ENCODE assay signal across 18 cellular contexts in the genomic region with DNA sequence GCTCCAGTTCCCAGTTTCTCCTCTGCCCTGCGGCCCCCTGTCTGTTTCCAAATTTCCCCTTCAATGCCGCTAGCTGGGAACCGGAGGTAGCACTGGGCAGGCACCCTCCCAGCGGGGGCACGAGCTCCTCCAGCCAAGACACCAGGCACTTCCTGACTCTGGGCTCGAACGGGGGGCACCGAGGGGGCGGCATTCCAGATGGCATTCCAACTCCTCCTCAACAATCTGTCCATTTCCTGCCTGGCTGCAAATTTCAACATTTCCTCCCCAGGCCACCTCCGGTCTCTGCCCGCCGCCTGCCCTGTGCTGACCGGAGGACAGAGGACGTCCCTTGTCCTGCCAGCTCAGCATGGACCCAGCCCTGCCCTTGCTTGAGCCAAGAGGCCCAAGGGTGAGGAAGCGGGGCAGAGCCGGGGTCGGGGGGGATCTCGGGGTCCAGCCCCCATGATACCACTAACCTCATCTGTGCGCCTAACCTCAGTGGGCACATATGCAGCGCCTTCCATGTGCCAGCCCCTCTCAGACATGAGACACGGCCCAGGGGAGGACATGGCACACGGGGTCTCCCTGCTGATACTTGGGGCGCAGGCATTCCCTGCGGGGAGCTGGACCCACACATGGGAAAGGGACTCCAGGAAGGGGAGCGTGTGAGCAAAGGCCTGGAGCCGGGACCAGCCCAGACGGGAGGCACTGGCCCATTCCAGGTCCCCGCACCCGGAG. TPM values are rescaled to one million over a fixed set of nuclear protein-coding genes. Genes with fewer than 3 reads are reported as not detected.
DNase-seq lines count a peak whose midpoint lies in the region; ATAC-seq, FAIRE-seq and TF ChIP-seq lines count a peak whose summit lies in the region.
"Had no signal": no experiment of that assay in that cellular context is flagged by ENCODE, and none has a peak within 500 bp of the region (broad histone marks: within the 10 kb centered on the region; RNA-seq: fewer than 3 reads in every experiment).

No MANE protein-coding gene starts in this region.

- H3K36me3 Mint-ChIP-seq in MCF 10A (ENCODE audit: insufficient read depth, unreplicated experiment) (no peaks in the 10 kb centered on the region), H9 (ENCODE audit: insufficient read depth in 1 of 3, low read depth in 3 of 3) (no peaks in the 10 kb centered on the region)
- H3K36me3 Mint-ChIP-seq: CD14-positive monocyte; natural killer cell treated with Interleukin-12 subunit alpha and Interleukin-12 subunit beta and Interleukin-15 and Interleukin-18, amount 100 ng/mL, for 72 hours had no signal

- H3K23ac ChIP-seq in H9 (ENCODE audit: insufficient read length, low read depth, low read length), result no peak overlapping the region

- no peak overlapping the region for H2AFZ ChIP-seq in mammary epithelial cell (ENCODE audit: low read depth, low read length)
- H2AFZ ChIP-seq in endothelial cell of umbilical vein (ENCODE audit: low read depth, low read length), result peak overlapping the region; percentile 1
- no peak overlapping the region for H2AFZ ChIP-seq in H9 (ENCODE audit: low read length)

- H3K4ac ChIP-seq in H9 (ENCODE audit: low read depth, low read length), result no peak overlapping the region

- CTCF ChIA-PET in MCF 10A (lab: Yijun Ruan, JAX), result no interaction called here
- CTCF ChIA-PET in mammary epithelial cell (lab: Charles Lee; ENCODE audit: low non-redundant PET), result interaction anchor here (0.6 kb wide), 1 partner anchor 36 kb away, joined by 5 read pairs; no protein-coding TSS in a partner anchor
- CTCF ChIA-PET in endothelial cell of umbilical vein (lab: Charles Lee), result interaction anchor here (0.7 to 2.3 kb wide), 6 partner anchors 11 to 175 kb away, joined by 4 to 14 read pairs (median 8); no protein-coding TSS in a partner anchor

- no peaks in the 10 kb centered on the region for H3K27me3 ChIP-seq in mammary epithelial cell (ENCODE audit: insufficient read depth, low read length)
- no peaks in the 10 kb centered on the region for H3K27me3 ChIP-seq in endothelial cell of umbilical vein (ENCODE audit: control insufficient read depth in 2 of 2, insufficient read depth in 2 of 2, low read length in 2 of 2)
- no peaks in the 10 kb centered on the region for H3K27me3 ChIP-seq in upper lobe of right lung
- H3K27me3 ChIP-seq in H9 (ENCODE audit: insufficient read depth, low read length), result no peaks in the 10 kb centered on the region
- H3K27me3 ChIP-seq: esophagus muscularis mucosa, transverse colon had no signal

- 65% methylated on average over 11 of the region's 29 CpGs for WGBS in mammary epithelial cell (ENCODE audit: low coverage, missing lambda C conversion rate)
- no CpG with 5 or more reads among the region's 29 CpGs for WGBS in H9 (ENCODE audit: extremely low coverage, insufficient read length, low lambda C conversion rate)

- H4K5ac ChIP-seq in H9 (ENCODE audit: insufficient read length, low read depth, low read length), result no peak overlapping the region

- H3K79me2 ChIP-seq in mammary epithelial cell (ENCODE audit: insufficient read depth, low read length), result no peaks in the 10 kb centered on the region
- no peaks in the 10 kb centered on the region for H3K79me2 ChIP-seq in endothelial cell of umbilical vein (ENCODE audit: control insufficient read depth, insufficient read depth, low read length)
- H3K79me2 ChIP-seq in H9 (ENCODE audit: insufficient read depth, low read length), result no peaks in the 10 kb centered on the region

- H4K91ac ChIP-seq in H9 (ENCODE audit: insufficient read length, low read depth, low read length), result no peak overlapping the region

- no peak overlapping the region for H4K8ac ChIP-seq in H9 (replicated peaks; ENCODE audit: insufficient read length, low read depth, low read length)

- H3K4me1 ChIP-seq in mammary epithelial cell (ENCODE audit: insufficient read depth, low read length) (peaks cover 15% of the 10 kb centered on the region), endothelial cell of umbilical vein (ENCODE audit: control insufficient read depth, extremely low read depth, insufficient read depth, low read length) (peaks cover 36% of the 10 kb centered on the region), mucosa of descending colon (ENCODE audit: low read depth) (no peaks in the 10 kb centered on the region), upper lobe of right lung (peaks cover 21% of the 10 kb centered on the region), H9 (ENCODE audit: insufficient read depth, low read length) (no peaks in the 10 kb centered on the region)

- no peaks in the 10 kb centered on the region for H3K79me1 ChIP-seq in H9 (ENCODE audit: insufficient read depth, low read depth, low read length, poor library complexity, severe bottlenecking)

- no peak overlapping the region for H2BK15ac ChIP-seq in H9 (ENCODE audit: low read depth, low read length)

- intact Hi-C loops in MCF 10A (cut with micrococcal nuclease) (no loop called here), mammary epithelial cell (cut with micrococcal nuclease) (no loop called here), endothelial cell of umbilical vein (cut with micrococcal nuclease) (loop anchor here (2.0 kb wide), 2 partner anchors 59 to 143 kb away; no protein-coding TSS in a partner anchor), mucosa of descending colon (cut with DNase I, micrococcal nuclease) (no loop called here), upper lobe of right lung (cut with DNase I) (no loop called here)

- TF ChIP-seq CTCF in MCF 10A (IDR thresholded peaks at IDR 0.05; ENCODE audit: unreplicated experiment) (no peak), mammary epithelial cell (conservative IDR thresholded peaks at IDR 0.05 in 1 of 2, IDR thresholded peaks at IDR 0.05 in 1 of 2; ENCODE audit: extremely low read depth in 1 of 2, insufficient read depth in 1 of 2, low read depth in 1 of 2, low read length in 2 of 2) (no peak), endothelial cell of umbilical vein (IDR thresholded peaks at IDR 0.05; ENCODE audit: extremely low read depth in 1 of 2, insufficient read depth in 1 of 2, low read depth in 1 of 2, low read length in 2 of 2) (no peak), mucosa of descending colon (IDR thresholded peaks at IDR 0.05) (no peak), upper lobe of right lung (IDR thresholded peaks at IDR 0.05) (no peak), H9 (conservative IDR thresholded peaks at IDR 0.05) (no peak)

- BruUV-seq in MCF 10A (replicated peaks; lab: Mats Ljungman, UMichigan) (no TSS peak), mammary epithelial cell (replicated peaks; lab: Mats Ljungman, UMichigan) (no TSS peak), endothelial cell of umbilical vein (replicated peaks; lab: Mats Ljungman, UMichigan) (no TSS peak)

- H2BK120ac ChIP-seq in H9 (ENCODE audit: low read depth, low read length, poor library complexity, severe bottlenecking), result no peak overlapping the region

- H3K56ac ChIP-seq in H9 (ENCODE audit: insufficient read length, low read depth, low read length), result no peak overlapping the region

- ATAC-seq in mucosa of descending colon (no peak), upper lobe of right lung (no peak)
- ATAC-seq: activated CD8-positive, alpha-beta T cell treated with anti-CD3 and anti-CD28 coated beads for 36 hours had no signal

- no peak overlapping the region for H3K4me3 Mint-ChIP-seq in MCF 10A (ENCODE audit: unreplicated experiment)
- no peak overlapping the region for H3K4me3 Mint-ChIP-seq in H9
- H3K4me3 Mint-ChIP-seq: activated CD8-positive, alpha-beta T cell treated with anti-CD3 and anti-CD28 coated beads for 36 hours; CD14-positive monocyte; natural killer cell treated with Interleukin-12 subunit alpha and Interleukin-12 subunit beta and Interleukin-15 and Interleukin-18, amount 100 ng/mL, for 72 hours had no signal

- H3K23me2 ChIP-seq in H9 (ENCODE audit: insufficient read length, low read depth, low read length, poor library complexity, severe bottlenecking), result no peaks in the 10 kb centered on the region

- no peak overlapping the region for H2BK20ac ChIP-seq in H9 (ENCODE audit: low read depth, low read length, poor library complexity, severe bottlenecking)

- H3K18ac ChIP-seq in H9 (ENCODE audit: insufficient read length, low read depth, low read length), result no peak overlapping the region

- H3K14ac ChIP-seq in H9 (ENCODE audit: insufficient read depth, low read length), result no peak overlapping the region

- H3K4me2 ChIP-seq in mammary epithelial cell (ENCODE audit: insufficient read depth, low read depth, low read length), result no peak overlapping the region
- H3K4me2 ChIP-seq in endothelial cell of umbilical vein (ENCODE audit: insufficient read depth, low read length), result peak overlapping the region; percentile 9
- no peak overlapping the region for H3K4me2 ChIP-seq in H9 (ENCODE audit: insufficient read depth, insufficient read length, low read length)

- no peak overlapping the region for H3T11ph ChIP-seq in H9 (ENCODE audit: low read length)

- H4K20me1 ChIP-seq in mammary epithelial cell (ENCODE audit: insufficient read depth, low read length) (no peaks in the 10 kb centered on the region), endothelial cell of umbilical vein (replicated peaks; ENCODE audit: control insufficient read depth, extremely low read depth, insufficient read depth, low read length) (no peaks in the 10 kb centered on the region), H9 (ENCODE audit: control insufficient read depth, insufficient read depth, insufficient read length) (no peaks in the 10 kb centered on the region)

- in situ Hi-C loops in mammary epithelial cell (cut with MboI; ENCODE audit: low sequenced_read_pairs in 2 of 2), result no loop called here

- H3K4me3 ChIP-seq in mammary epithelial cell (replicated peaks in 1 of 3; ENCODE audit: insufficient read depth in 1 of 3, low read depth in 2 of 3, low read length in 3 of 3) (no peak overlapping the region), endothelial cell of umbilical vein (replicated peaks in 1 of 3; ENCODE audit: insufficient read depth in 1 of 3, low read depth in 1 of 3, low read length in 3 of 3) (no peak overlapping the region), mucosa of descending colon (no peak overlapping the region), upper lobe of right lung (no peak overlapping the region)
- H3K4me3 ChIP-seq: esophagus muscularis mucosa, transverse colon had no signal

- no peak overlapping the region for H3K27ac ChIP-seq in mammary epithelial cell (ENCODE audit: insufficient read depth, low read depth, low read length)
- H3K27ac ChIP-seq in endothelial cell of umbilical vein (ENCODE audit: insufficient read depth, low read depth, low read length), result peak overlapping the region; percentile 66
- H3K27ac ChIP-seq in upper lobe of right lung, result no peak overlapping the region
- H3K27ac ChIP-seq in H9 (ENCODE audit: insufficient read length, low read depth, low read length), result no peak overlapping the region
- H3K27ac ChIP-seq: VCaP had no signal

- H3K9ac ChIP-seq in mammary epithelial cell (ENCODE audit: insufficient read depth, low read length), result no peak overlapping the region
- no peak overlapping the region for H3K9ac ChIP-seq in endothelial cell of umbilical vein (replicated peaks; ENCODE audit: extremely low read depth, insufficient read depth, low read length)
- H3K9ac ChIP-seq in H9 (ENCODE audit: extremely low read depth, insufficient read length, low read length), result no peak overlapping the region

- peak; percentile 52 for DNase-seq in MCF 10A (ENCODE audit: unreplicated experiment)
- DNase-seq in mammary epithelial cell, result no peak
- peak; percentile 40 for DNase-seq in endothelial cell of umbilical vein (ENCODE audit: low read depth, low spot score)
- peak in 2 of 3 donors; percentile 20 to 44 for DNase-seq in mucosa of descending colon
- DNase-seq in upper lobe of right lung, result peak; percentile 63
- DNase-seq in Kasumi-1 (lab: John Stamatoyannopoulos, UW), result no peak
- DNase-seq in SKM-1 treated with dmso at 0.1 percent for 144 hours (lab: John Stamatoyannopoulos, UW; ENCODE audit: unreplicated experiment), result no peak
- DNase-seq in H9, result no peak
- DNase-seq: activated CD8-positive, alpha-beta T cell treated with anti-CD3 and anti-CD28 coated beads for 36 hours; hippocampal formation; NCI-H2029 treated with DMSO at 0.1 percent for 48 hours; NCI-H526 treated with DMSO at 0.1 percent for 48 hours; transverse colon had no signal

- dilution Hi-C loops in mammary epithelial cell (cut with HindIII; ENCODE audit: low sequenced_read_pairs) (no loop called here), endothelial cell of umbilical vein (cut with MboI; ENCODE audit: extremely low pct_ligation_motif_present, low sequenced_read_pairs) (no loop called here)

- no peaks in the 10 kb centered on the region for H3K9me1 ChIP-seq in endothelial cell of umbilical vein (replicated peaks; ENCODE audit: control insufficient read depth, extremely low read depth, insufficient read depth, low read length)

- H3K27ac Mint-ChIP-seq in MCF 10A (ENCODE audit: low read depth, unreplicated experiment) (no peak overlapping the region), H9 (no peak overlapping the region; a peak in 1 of 7 replicates)
- H3K27ac Mint-ChIP-seq: activated CD8-positive, alpha-beta T cell treated with anti-CD3 and anti-CD28 coated beads for 36 hours; natural killer cell treated with Interleukin-12 subunit alpha and Interleukin-12 subunit beta and Interleukin-15 and Interleukin-18, amount 100 ng/mL, for 72 hours had no signal

- H3K9me3 ChIP-seq in mammary epithelial cell (replicated peaks; ENCODE audit: insufficient read depth, low read length), result no peaks in the 10 kb centered on the region
- H3K9me3 ChIP-seq in endothelial cell of umbilical vein (replicated peaks; ENCODE audit: control insufficient read depth, insufficient read depth, low read length), result no peaks in the 10 kb centered on the region
- H3K9me3 ChIP-seq in mucosa of descending colon, result no peaks in the 10 kb centered on the region
- H3K9me3 ChIP-seq in upper lobe of right lung, result no peaks in the 10 kb centered on the region
- no peaks in the 10 kb centered on the region for H3K9me3 ChIP-seq in H9 (ENCODE audit: control insufficient read depth, low read depth, low read length)
- H3K9me3 ChIP-seq: esophagus muscularis mucosa, transverse colon had no signal

- no peak for TF ChIP-seq POLR2A in endothelial cell of umbilical vein (IDR thresholded peaks at IDR 0.05; ENCODE audit: low read depth, low read length)

- FAIRE-seq in endothelial cell of umbilical vein (lab: Jason Lieb, UNC), result peak; percentile 94
- FAIRE-seq: A204.1 had no signal

- H3K4me1 Mint-ChIP-seq in MCF 10A (ENCODE audit: insufficient read depth, unreplicated experiment), result peaks cover 9% of the 10 kb centered on the region
- peaks cover 12 to 21% of the 10 kb centered on the region in 2 experiments for H3K4me1 Mint-ChIP-seq in H9
- H3K4me1 Mint-ChIP-seq: CD14-positive monocyte had no signal

- no peaks in the 10 kb centered on the region for H3K9me3 Mint-ChIP-seq in MCF 10A (ENCODE audit: unreplicated experiment)
- no peaks in the 10 kb centered on the region for H3K9me3 Mint-ChIP-seq in H9
- H3K9me3 Mint-ChIP-seq: activated CD8-positive, alpha-beta T cell treated with anti-CD3 and anti-CD28 coated beads for 36 hours; natural killer cell treated with Interleukin-12 subunit alpha and Interleukin-12 subunit beta and Interleukin-15 and Interleukin-18, amount 100 ng/mL, for 72 hours had no signal

- no peak overlapping the region for H2BK5ac ChIP-seq in H9 (ENCODE audit: insufficient read length, low read length)

- no peak overlapping the region for H2AK5ac ChIP-seq in H9 (ENCODE audit: insufficient read length, low read length)

- no peak overlapping the region for H2BK12ac ChIP-seq in H9 (ENCODE audit: insufficient read length, low read depth, low read length)

- no peaks in the 10 kb centered on the region for H3K36me3 ChIP-seq in mammary epithelial cell (ENCODE audit: insufficient read depth, low read length)
- H3K36me3 ChIP-seq in endothelial cell of umbilical vein (ENCODE audit: control insufficient read depth in 2 of 2, extremely low read depth in 1 of 2, insufficient read depth in 2 of 2, low read length in 2 of 2), result no peaks in the 10 kb centered on the region
- H3K36me3 ChIP-seq in mucosa of descending colon (ENCODE audit: low read depth), result no peaks in the 10 kb centered on the region
- no peaks in the 10 kb centered on the region for H3K36me3 ChIP-seq in upper lobe of right lung
- H3K36me3 ChIP-seq: esophagus muscularis mucosa, transverse colon had no signal

- POLR2A ChIA-PET in MCF 10A (lab: Yijun Ruan, JAX), result no interaction called here
- POLR2A ChIA-PET in endothelial cell of umbilical vein (lab: Charles Lee), result no interaction called here

- H3K27me3 Mint-ChIP-seq in MCF 10A (ENCODE audit: insufficient read depth, unreplicated experiment) (peaks cover 10% of the 10 kb centered on the region), H9 (ENCODE audit: low read depth) (no peaks in the 10 kb centered on the region)
- H3K27me3 Mint-ChIP-seq: activated CD8-positive, alpha-beta T cell treated with anti-CD3 and anti-CD28 coated beads for 36 hours; natural killer cell treated with Interleukin-12 subunit alpha and Interleukin-12 subunit beta and Interleukin-15 and Interleukin-18, amount 100 ng/mL, for 72 hours had no signal

RNA-seq across cellular contexts. Expression of gene PDGFA, which starts 58.0 kb away (rescaled TPM):
- total RNA-seq in MCF 10A (2022), result 20.1 and 26.6 TPM in 2 replicates
- total RNA-seq in mammary epithelial cell, result 100 to 1,000 TPM in 1 of 2 donors, 10 to 100 TPM in 1; 60.5 to 167 TPM
- polyA plus RNA-seq in mammary epithelial cell, result 29.2 TPM
- 93.4 TPM for polyA minus RNA-seq in mammary epithelial cell
- total RNA-seq in endothelial cell of umbilical vein, result 62.4 and 68.1 TPM in 2 replicates
- 17.4 and 23.2 TPM in 2 replicates for polyA plus RNA-seq in endothelial cell of umbilical vein
- polyA plus RNA-seq in endothelial cell of umbilical vein (2011; cell fraction: cytosol; rRNA removed), result 17.9 and 24.0 TPM in 2 replicates
- polyA plus RNA-seq in endothelial cell of umbilical vein (2011; cell fraction: nucleus; rRNA removed), result 20.1 and 24.5 TPM in 2 replicates
- polyA plus RNA-seq in endothelial cell of umbilical vein (2012), result 14.5 and 16.4 TPM in 2 replicates
- polyA minus RNA-seq in endothelial cell of umbilical vein, result 51.3 and 58.0 TPM in 2 replicates
- polyA minus RNA-seq in endothelial cell of umbilical vein (2011; cell fraction: cytosol; rRNA and poly(A)+ RNA removed), result 23.2 TPM
- 8.3 and 12.9 TPM in 2 replicates for polyA minus RNA-seq in endothelial cell of umbilical vein (2011; cell fraction: nucleus; rRNA and poly(A)+ RNA removed)
- 10 to 100 TPM; 52.7 to 63.0 (median 57.5) TPM for total RNA-seq in mucosa of descending colon
- total RNA-seq in upper lobe of right lung, result 57.1 TPM
- 34.3 and 35.8 TPM in 2 replicates for total RNA-seq in H9 (2021)

Comparison
In these comparisons a context has a peak if more than half of its experiments do, and no peak if none do; other contexts are left out.
1. DNase-seq: peak in MCF 10A (single experiment), endothelial cell of umbilical vein (single experiment), mucosa of descending colon (2 of 3) and upper lobe of right lung (single experiment); none in mammary epithelial cell (single experiment), Kasumi-1 (0 of 2), SKM-1 treated with dmso at 0.1 percent for 144 hours (single experiment) and H9 (single experiment).